1 cellular context compared by ENCODE assay signal in genomic region chr17:39164675-39165143, GRCh38.
TF ChIP-seq lines count a peak whose summit lies in the region.

No MANE protein-coding gene starts in this region.

TF ChIP-seq in HCT116, 20 proteins besides CTCF, POLR2A, EP300 and RAD21:
- no peak for TF ChIP-seq REST (IDR thresholded peaks at IDR 0.05; ENCODE audit: low read depth)
- no peak for TF ChIP-seq JUND (IDR thresholded peaks at IDR 0.05)
- TF ChIP-seq ZBTB33 (IDR thresholded peaks at IDR 0.05; ENCODE audit: extremely low read depth, insufficient replicate concordance, low read length): no peak
- peak; percentile 32 for TF ChIP-seq POLR2AphosphoS5 (IDR thresholded peaks at IDR 0.05; ENCODE audit: low read depth, low read length)
- TF ChIP-seq ZFX (IDR thresholded peaks at IDR 0.05): no peak
- no peak for TF ChIP-seq CBX3 (IDR thresholded peaks at IDR 0.05; ENCODE audit: low read depth)
- no peak for TF ChIP-seq SIN3A (IDR thresholded peaks at IDR 0.05; ENCODE audit: low read depth)
- no peak for TF ChIP-seq EGR1 (IDR thresholded peaks at IDR 0.05; ENCODE audit: low read depth)
- no peak for TF ChIP-seq ZNF274 (IDR thresholded peaks at IDR 0.05; ENCODE audit: low read depth, low read length)
- TF ChIP-seq MAX (IDR thresholded peaks at IDR 0.05): no peak
- no peak for TF ChIP-seq ATF3 (IDR thresholded peaks at IDR 0.05)
- TF ChIP-seq CEBPB (IDR thresholded peaks at IDR 0.05; ENCODE audit: low read depth): no peak
- TF ChIP-seq YY1 (IDR thresholded peaks at IDR 0.05; ENCODE audit: extremely low read depth, insufficient replicate concordance, low read depth, low read length): peak; percentile 62
- TF ChIP-seq TCF7L2 (IDR thresholded peaks at IDR 0.05; ENCODE audit: borderline replicate concordance, extremely low read depth, insufficient read depth, insufficient read length): no peak
- TF ChIP-seq ELF1 (IDR thresholded peaks at IDR 0.05; ENCODE audit: borderline replicate concordance, low read depth): no peak
- TF ChIP-seq SP1 (IDR thresholded peaks at IDR 0.05; ENCODE audit: low read depth): no peak
